8 cellular contexts compared by ENCODE assay signal in the genomic region with DNA sequence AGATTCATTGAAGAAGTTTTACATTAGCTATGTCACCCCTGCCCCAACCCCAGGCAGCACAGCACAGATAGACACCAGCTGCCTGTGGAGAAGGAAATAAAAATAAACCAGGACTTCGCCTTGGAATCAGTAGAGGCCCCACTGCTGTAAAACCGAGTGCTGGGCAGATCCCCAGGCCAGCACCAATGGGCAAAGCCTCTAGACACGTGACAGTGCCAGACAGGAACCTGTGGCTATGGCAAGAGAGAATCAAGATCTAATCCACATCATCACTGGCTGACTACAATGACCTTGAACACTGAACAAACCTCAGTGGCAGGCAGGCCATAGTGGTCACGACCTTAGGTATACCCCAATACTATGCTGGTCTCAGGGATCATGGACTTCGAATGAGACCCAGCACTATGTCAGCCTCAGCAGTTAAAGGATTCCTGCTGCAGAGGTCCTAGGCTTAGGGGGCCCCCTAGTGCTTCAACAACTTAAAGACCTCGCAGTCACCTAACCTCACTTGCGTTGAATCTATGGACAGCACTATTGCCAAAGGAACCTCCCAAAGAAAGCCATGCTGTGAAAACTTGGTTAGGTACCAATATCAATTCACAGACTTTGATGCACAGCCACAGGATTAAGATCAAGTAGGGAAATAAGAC.
DNase-seq lines count a peak whose midpoint lies in the region; ATAC-seq and TF ChIP-seq lines count a peak whose summit lies in the region.

No MANE protein-coding gene starts in this region.

- H3K27ac Mint-ChIP-seq in activated CD4-positive, alpha-beta T cell treated with anti-CD3 and anti-CD28 coated beads for 36 hours: no peak overlapping the region
- H3K27ac Mint-ChIP-seq in activated CD4-positive, alpha-beta T cell treated with anti-CD3 and anti-CD28 coated beads, Interleukin-2, amount 10 ng/mL, durations not matched to agents 7 days and 5 days: no peak overlapping the region
- H3K27ac Mint-ChIP-seq in stimulated activated naive B cell treated with anti-CD40 and anti-IgM and Interleukin-4, amounts not matched to agents 10 μg/mL and 1 μg/mL and 100 μg/mL, for 72 hours: no peak overlapping the region

- TF ChIP-seq CTCF in vagina (IDR thresholded peaks at IDR 0.05): no peak

- intact Hi-C loops in activated CD4-positive, alpha-beta T cell treated with anti-CD3 and anti-CD28 coated beads for 36 hours (cut with DNase I, micrococcal nuclease): loop anchor here in 1 of 2 experiments (5.0 kb wide), 1 partner anchor 1965 kb away; no protein-coding TSS in a partner anchor
- intact Hi-C loops in vagina (cut with DNase I): no loop called here

- no peak overlapping the region for H3K4me3 Mint-ChIP-seq in activated CD4-positive, alpha-beta T cell treated with anti-CD3 and anti-CD28 coated beads for 36 hours
- H3K4me3 Mint-ChIP-seq in activated CD4-positive, alpha-beta T cell treated with anti-CD3 and anti-CD28 coated beads, Interleukin-2, amount 10 ng/mL, durations not matched to agents 7 days and 5 days: no peak overlapping the region
- H3K4me3 Mint-ChIP-seq in stimulated activated naive B cell treated with anti-CD40 and anti-IgM and Interleukin-4, amounts not matched to agents 10 μg/mL and 1 μg/mL and 100 μg/mL, for 72 hours: no peak overlapping the region

- H3K27me3 Mint-ChIP-seq in activated CD4-positive, alpha-beta T cell treated with anti-CD3 and anti-CD28 coated beads for 36 hours: no peaks in the 10 kb centered on the region
- H3K27me3 Mint-ChIP-seq in activated CD4-positive, alpha-beta T cell treated with anti-CD3 and anti-CD28 coated beads, Interleukin-2, amount 10 ng/mL, durations not matched to agents 7 days and 5 days: no peaks in the 10 kb centered on the region
- H3K27me3 Mint-ChIP-seq in stimulated activated naive B cell treated with anti-CD40 and anti-IgM and Interleukin-4, amounts not matched to agents 10 μg/mL and 1 μg/mL and 100 μg/mL, for 72 hours: no peaks in the 10 kb centered on the region

- no peaks in the 10 kb centered on the region for H3K36me3 Mint-ChIP-seq in activated CD4-positive, alpha-beta T cell treated with anti-CD3 and anti-CD28 coated beads for 36 hours (ENCODE audit: low read depth)
- H3K36me3 Mint-ChIP-seq in activated CD4-positive, alpha-beta T cell treated with anti-CD3 and anti-CD28 coated beads, Interleukin-2, amount 10 ng/mL, durations not matched to agents 7 days and 5 days (ENCODE audit: low read depth): no peaks in the 10 kb centered on the region
- H3K36me3 Mint-ChIP-seq in stimulated activated naive B cell treated with anti-CD40 and anti-IgM and Interleukin-4, amounts not matched to agents 10 μg/mL and 1 μg/mL and 100 μg/mL, for 72 hours: no peaks in the 10 kb centered on the region

- no peak for ATAC-seq in activated CD4-positive, alpha-beta T cell treated with anti-CD3 and anti-CD28 coated beads for 36 hours
- ATAC-seq in stimulated activated naive B cell treated with anti-CD40 and anti-IgM and Interleukin-4, amounts not matched to agents 10 μg/mL and 1 μg/mL and 100 μg/mL, for 72 hours (replicated peaks): peak; percentile 27 to 44
- ATAC-seq in GM19395 (IDR thresholded peaks at IDR 0.05; ENCODE audit: unreplicated experiment): no peak

- H3K9me3 Mint-ChIP-seq in activated CD4-positive, alpha-beta T cell treated with anti-CD3 and anti-CD28 coated beads for 36 hours (ENCODE audit: low read depth): peaks cover 15% of the 10 kb centered on the region
- peaks cover 3% of the 10 kb centered on the region for H3K9me3 Mint-ChIP-seq in activated CD4-positive, alpha-beta T cell treated with anti-CD3 and anti-CD28 coated beads, Interleukin-2, amount 10 ng/mL, durations not matched to agents 7 days and 5 days
- peaks cover 4 to 13% of the 10 kb centered on the region in 2 donors for H3K9me3 Mint-ChIP-seq in stimulated activated naive B cell treated with anti-CD40 and anti-IgM and Interleukin-4, amounts not matched to agents 10 μg/mL and 1 μg/mL and 100 μg/mL, for 72 hours

- CTCF ChIA-PET in activated CD4-positive, alpha-beta T cell treated with anti-CD3 and anti-CD28 coated beads for 36 hours (lab: Charles Lee): interaction anchor here (0.7 kb wide), 1 partner anchor 805 kb away, joined by 3 read pairs; no protein-coding TSS in a partner anchor
- CTCF ChIA-PET in activated CD4-positive, alpha-beta T cell treated with anti-CD3 and anti-CD28 coated beads, Interleukin-2, amount 10 ng/mL, durations not matched to agents 7 days and 5 days (lab: Charles Lee): no interaction called here

- H3K4me3 ChIP-seq in vagina: no peak overlapping the region

- H3K4me1 Mint-ChIP-seq in activated CD4-positive, alpha-beta T cell treated with anti-CD3 and anti-CD28 coated beads for 36 hours: no peaks in the 10 kb centered on the region
- no peaks in the 10 kb centered on the region for H3K4me1 Mint-ChIP-seq in activated CD4-positive, alpha-beta T cell treated with anti-CD3 and anti-CD28 coated beads, Interleukin-2, amount 10 ng/mL, durations not matched to agents 7 days and 5 days
- no peaks in the 10 kb centered on the region for H3K4me1 Mint-ChIP-seq in stimulated activated naive B cell treated with anti-CD40 and anti-IgM and Interleukin-4, amounts not matched to agents 10 μg/mL and 1 μg/mL and 100 μg/mL, for 72 hours

- POLR2A ChIA-PET in activated CD4-positive, alpha-beta T cell treated with anti-CD3 and anti-CD28 coated beads for 36 hours (lab: Charles Lee): no interaction called here
- POLR2A ChIA-PET in activated CD4-positive, alpha-beta T cell treated with anti-CD3 and anti-CD28 coated beads, Interleukin-2, amount 10 ng/mL, durations not matched to agents 7 days and 5 days (lab: Charles Lee): no interaction called here

- H3K36me3 ChIP-seq in vagina: no peaks in the 10 kb centered on the region

- DNase-seq in activated CD4-positive, alpha-beta T cell treated with anti-CD3 and anti-CD28 coated beads for 36 hours: peak; percentile 8
- DNase-seq in activated CD4-positive, alpha-beta T cell treated with anti-CD3 and anti-CD28 coated beads, Interleukin-2, amount 10 ng/mL, durations not matched to agents 7 days and 5 days: no peak
- DNase-seq in NCI-H345 treated with DMSO at 0.1 percent for 48 hours (lab: John Stamatoyannopoulos, UW; ENCODE audit: unreplicated experiment) (peak; percentile 11), ecto neural progenitor cell (ENCODE audit: low spot score) (peak; percentile 61), vagina (ENCODE audit: extremely low spot score in 2 of 2) (no peak)
- DNase-seq in stimulated activated naive B cell treated with anti-CD40 and anti-IgM and Interleukin-4, amounts not matched to agents 10 μg/mL and 1 μg/mL and 100 μg/mL, for 72 hours: no peak
- no peak for DNase-seq in activated CD4-positive, CD25-positive, alpha-beta regulatory T cell (lab: John Stamatoyannopoulos, UW)

- H3K9me3 ChIP-seq in vagina: no peaks in the 10 kb centered on the region

- no peak for TF ChIP-seq POLR2A in vagina (IDR thresholded peaks at IDR 0.05)

- H3K27me3 ChIP-seq in vagina: no peaks in the 10 kb centered on the region

- H3K4me1 ChIP-seq in vagina: no peaks in the 10 kb centered on the region

- H3K27ac ChIP-seq in vagina: no peak overlapping the region

Comparison
In these comparisons a context has a peak if more than half of its experiments do, and no peak if none do; other contexts are left out.
1. DNase-seq: peak in activated CD4-positive, alpha-beta T cell treated with anti-CD3 and anti-CD28 coated beads for 36 hours (single experiment), NCI-H345 treated with DMSO at 0.1 percent for 48 hours (single experiment) and ecto neural progenitor cell (single experiment); none in activated CD4-positive, alpha-beta T cell treated with anti-CD3 and anti-CD28 coated beads, Interleukin-2, amount 10 ng/mL, durations not matched to agents 7 days and 5 days (single experiment), stimulated activated naive B cell treated with anti-CD40 and anti-IgM and Interleukin-4, amounts not matched to agents 10 μg/mL and 1 μg/mL and 100 μg/mL, for 72 hours (single experiment), activated CD4-positive, CD25-positive, alpha-beta regulatory T cell (0 of 4) and vagina (0 of 2).
2. ATAC-seq: peak in stimulated activated naive B cell treated with anti-CD40 and anti-IgM and Interleukin-4, amounts not matched to agents 10 μg/mL and 1 μg/mL and 100 μg/mL, for 72 hours (2 of 2); none in activated CD4-positive, alpha-beta T cell treated with anti-CD3 and anti-CD28 coated beads for 36 hours (single experiment) and GM19395 (single experiment).